In the genomic region with DNA sequence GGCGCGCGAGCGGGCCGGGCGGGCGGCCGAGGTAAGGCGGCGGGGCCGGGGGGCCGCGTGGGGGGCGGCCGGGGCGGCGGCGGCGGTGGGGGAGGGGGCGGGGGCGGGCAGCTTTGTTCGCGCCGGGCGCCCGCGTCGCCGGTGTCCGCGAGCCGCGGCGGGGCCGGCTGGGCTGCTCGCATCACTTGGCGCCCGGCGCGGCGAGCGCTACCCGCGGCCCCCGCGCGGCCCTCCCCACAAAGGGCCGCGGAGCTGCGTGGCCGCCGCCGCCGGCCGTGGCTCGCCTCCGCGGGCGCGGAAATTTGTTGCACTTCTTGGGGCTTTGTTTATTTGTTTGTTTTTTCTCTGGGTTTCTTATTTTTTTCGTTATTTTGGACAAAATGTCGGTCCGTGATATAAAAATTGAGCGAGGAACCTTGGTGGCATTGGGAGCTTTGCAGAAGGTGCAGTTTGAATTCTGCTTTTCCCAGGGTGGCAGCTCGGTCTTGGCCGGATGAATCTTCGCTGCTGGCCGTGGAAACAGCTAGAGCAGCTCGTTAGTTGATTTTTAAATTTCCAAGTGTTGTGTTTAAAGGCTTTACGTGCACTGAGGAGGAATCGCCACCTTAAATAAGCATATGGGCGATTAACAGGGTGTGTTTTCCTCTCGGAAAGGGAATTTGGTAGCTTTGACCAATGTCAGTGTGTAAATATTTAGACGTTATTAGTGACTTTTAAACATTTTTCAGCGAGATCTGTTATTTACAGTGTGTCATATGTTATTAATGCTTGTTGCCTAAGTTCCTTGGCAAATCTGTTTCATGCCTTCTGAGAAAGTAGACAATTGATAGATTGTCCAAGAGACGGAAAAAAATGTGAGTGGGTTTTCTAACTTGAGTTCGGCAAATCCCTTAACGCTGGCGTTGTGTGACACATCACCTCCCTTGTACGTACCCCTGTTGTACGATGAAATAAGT, we compare ENCODE assay signal across 8 cellular contexts. TPM values are rescaled to one million over a fixed set of nuclear protein-coding genes. Genes with fewer than 3 reads are reported as not detected.
DNase-seq lines count a peak whose midpoint lies in the region; ATAC-seq and TF ChIP-seq lines count a peak whose summit lies in the region.

No MANE protein-coding gene starts in this region.

- intact Hi-C loops in esophagus squamous epithelium (cut with DNase I) (no loop called here), thyroid gland (cut with DNase I) (no loop called here)

- H3K9me3 ChIP-seq in esophagus squamous epithelium = no peaks in the 10 kb centered on the region
- H3K9me3 ChIP-seq in thyroid gland = no peaks in the 10 kb centered on the region

- no peaks in the 10 kb centered on the region for H3K9me3 Mint-ChIP-seq in activated CD8-positive, alpha-beta T cell treated with anti-CD3 and anti-CD28 coated beads, Interleukin-2, amount 10 ng/mL, durations not matched to agents 7 days and 5 days (ENCODE audit: insufficient read depth)

- peaks cover 29% of the 10 kb centered on the region for H3K27me3 Mint-ChIP-seq in activated CD8-positive, alpha-beta T cell treated with anti-CD3 and anti-CD28 coated beads, Interleukin-2, amount 10 ng/mL, durations not matched to agents 7 days and 5 days (ENCODE audit: low read depth)

- POLR2A ChIA-PET in activated CD8-positive, alpha-beta T cell treated with anti-CD3 and anti-CD28 coated beads, Interleukin-2, amount 10 ng/mL, durations not matched to agents 7 days and 5 days (lab: Charles Lee) = interaction anchor here (0.7 to 1.4 kb wide), 4 partner anchors 43 to 1734 kb away, joined by 3 to 4 read pairs (median 4); partner anchors contain the start of gene ITPRID2

- TF ChIP-seq CTCF in C4-2B (conservative IDR thresholded peaks at IDR 0.05) = no peak
- TF ChIP-seq CTCF in esophagus squamous epithelium (IDR thresholded peaks at IDR 0.05) = no peak
- TF ChIP-seq CTCF in thyroid gland (IDR thresholded peaks at IDR 0.05) = no peak

- DNase-seq in MV-4-11 (lab: John Stamatoyannopoulos, UW) (peak; percentile 10), esophagus squamous epithelium (lab: John Stamatoyannopoulos, UW) (no peak), myocyte (ENCODE audit: low read depth) (peak; percentile 49), thyroid gland (peak; percentile 38), NCI-H1436 (lab: John Stamatoyannopoulos, UW) (no peak)
- DNase-seq in activated CD8-positive, alpha-beta T cell treated with anti-CD3 and anti-CD28 coated beads, Interleukin-2, amount 10 ng/mL, durations not matched to agents 7 days and 5 days = peak; percentile 34

- H3K27ac ChIP-seq in C4-2B = peak overlapping the region; percentile 81
- peak overlapping the region; percentile 80 to 92 (median 86) for H3K27ac ChIP-seq in esophagus squamous epithelium
- H3K27ac ChIP-seq in thyroid gland = peak overlapping the region; percentile 72 to 91 (median 80)

- TF ChIP-seq POLR2A in esophagus squamous epithelium (IDR thresholded peaks at IDR 0.05) (no peak), thyroid gland (IDR thresholded peaks at IDR 0.05) (no peak)

- ATAC-seq in GM19351 (IDR thresholded peaks at IDR 0.05; ENCODE audit: unreplicated experiment) = peak; percentile 10
- ATAC-seq in activated CD8-positive, alpha-beta T cell treated with anti-CD3 and anti-CD28 coated beads, Interleukin-2, amount 10 ng/mL, durations not matched to agents 7 days and 5 days = peak; percentile 46

- H3K27ac Mint-ChIP-seq in activated CD8-positive, alpha-beta T cell treated with anti-CD3 and anti-CD28 coated beads, Interleukin-2, amount 10 ng/mL, durations not matched to agents 7 days and 5 days = peak overlapping the region; percentile 93

- 0% methylated on average over 21 to 31 of the region's 81 CpGs for WGBS in esophagus squamous epithelium, 2 donors
- 1 to 2% methylated on average over 53 to 58 of the region's 81 CpGs for WGBS in thyroid gland, 2 donors

- H3K27me3 ChIP-seq in esophagus squamous epithelium (no peaks in the 10 kb centered on the region), thyroid gland (no peaks in the 10 kb centered on the region)

- CTCF ChIA-PET in activated CD8-positive, alpha-beta T cell treated with anti-CD3 and anti-CD28 coated beads, Interleukin-2, amount 10 ng/mL, durations not matched to agents 7 days and 5 days (lab: Charles Lee) = interaction anchor here (0.7 to 3.5 kb wide), 24 partner anchors 7 to 993 kb away, joined by 3 to 32 read pairs (median 4); partner anchors contain the start of gene ITGA4

- H3K4me3 ChIP-seq in esophagus squamous epithelium (peak overlapping the region; percentile 64 to 86 (median 75)), thyroid gland (replicated peaks in 1 of 3) (peak overlapping the region; percentile 24 to 71 (median 52))

- H3K36me3 Mint-ChIP-seq in activated CD8-positive, alpha-beta T cell treated with anti-CD3 and anti-CD28 coated beads, Interleukin-2, amount 10 ng/mL, durations not matched to agents 7 days and 5 days (ENCODE audit: low read depth) = peaks cover 24% of the 10 kb centered on the region

- peaks cover 0 to 52% (median 17%) of the 10 kb centered on the region in 3 donors for H3K4me1 ChIP-seq in esophagus squamous epithelium
- H3K4me1 ChIP-seq in thyroid gland = peaks cover 27 to 37% of the 10 kb centered on the region in 2 donors

- H3K4me3 Mint-ChIP-seq in activated CD8-positive, alpha-beta T cell treated with anti-CD3 and anti-CD28 coated beads, Interleukin-2, amount 10 ng/mL, durations not matched to agents 7 days and 5 days = peak overlapping the region; percentile 98

- no peaks in the 10 kb centered on the region for H3K36me3 ChIP-seq in esophagus squamous epithelium
- H3K36me3 ChIP-seq in thyroid gland = no peaks in the 10 kb centered on the region

- H3K4me1 Mint-ChIP-seq in activated CD8-positive, alpha-beta T cell treated with anti-CD3 and anti-CD28 coated beads, Interleukin-2, amount 10 ng/mL, durations not matched to agents 7 days and 5 days (ENCODE audit: low read depth) = peaks cover 43% of the 10 kb centered on the region

RNA-seq across cellular contexts. Expression of gene UBE2E3, which starts 0.8 kb away (rescaled TPM):
- 10 to 100 TPM; 28.4 to 36.7 TPM for total RNA-seq in activated CD8-positive, alpha-beta T cell treated with anti-CD3 and anti-CD28 coated beads, Interleukin-2, amount 10 ng/mL, durations not matched to agents 7 days and 5 days
- total RNA-seq in esophagus squamous epithelium = 10 to 100 TPM; 23.6 to 65.4 (median 49.0) TPM
- 215 and 235 TPM in 2 replicates for total RNA-seq in myocyte
- polyA plus RNA-seq in myocyte (2012) = 133 TPM
- 100 to 1,000 TPM in 2 of 4 donors, 10 to 100 TPM in 2; 59.0 to 108 (median 99.2) TPM for total RNA-seq in thyroid gland

Comparison
In these comparisons a context has a peak if more than half of its experiments do, and no peak if none do; other contexts are left out.
1. DNase-seq: peak in MV-4-11 (single experiment), activated CD8-positive, alpha-beta T cell treated with anti-CD3 and anti-CD28 coated beads, Interleukin-2, amount 10 ng/mL, durations not matched to agents 7 days and 5 days (single experiment), myocyte (single experiment) and thyroid gland (2 of 2); none in esophagus squamous epithelium (single experiment) and NCI-H1436 (single experiment).
2. Peak in every context shown above with its lines, with median percentiles within 50 percentile points of each other: H3K27ac ChIP-seq.